18 cellular contexts compared by ENCODE assay signal in genomic region chr9:93298498-93299417, GRCh38.
DNase-seq lines count a peak whose midpoint lies in the region; TF ChIP-seq lines count a peak whose summit lies in the region.
"Had no signal": no experiment of that assay in that cellular context is flagged by ENCODE, and none has a peak within 500 bp of the region (broad histone marks: within the 10 kb centered on the region; RNA-seq: fewer than 3 reads in every experiment).

No MANE protein-coding gene starts in this region.

- H3K27ac ChIP-seq in BLaER1 (peak overlapping the region; percentile 18), duodenal mucosa (ENCODE audit: low read depth, low read length) (no peak overlapping the region), neutrophil (peak overlapping the region; percentile 86), Karpas-422 (ENCODE audit: low read length) (no peak overlapping the region)
- H3K27ac ChIP-seq: left lung had no signal

- H2AFZ ChIP-seq in Karpas-422 (ENCODE audit: low read length), result no peak overlapping the region

- no peaks in the 10 kb centered on the region for H3K9me2 ChIP-seq in Karpas-422 (replicated peaks; ENCODE audit: insufficient read depth, low read length)

- H3K4me3 ChIP-seq in BLaER1 (no peak overlapping the region), duodenal mucosa (ENCODE audit: low read depth in 1 of 2, low read length in 2 of 2) (peak overlapping the region in 1 of 2 donors; percentile 11), neutrophil (ENCODE audit: low read depth in 1 of 2, low read length in 1 of 2) (no peak overlapping the region), Karpas-422 (ENCODE audit: low read length) (no peak overlapping the region)
- H3K4me3 ChIP-seq: left lung, prostate gland had no signal

- in situ Hi-C loops in GM13976 (cut with MboI; ENCODE audit: low sequenced_read_pairs, unreplicated experiment), result no loop called here

- H4K20me1 ChIP-seq in BLaER1 (no peaks in the 10 kb centered on the region), Karpas-422 (ENCODE audit: insufficient read depth, low read depth, low read length) (no peaks in the 10 kb centered on the region)

- H3K9me3 ChIP-seq in BLaER1 (no peaks in the 10 kb centered on the region), duodenal mucosa (ENCODE audit: control insufficient read depth in 1 of 2, low read length in 2 of 2) (no peaks in the 10 kb centered on the region), neutrophil (no peaks in the 10 kb centered on the region), Karpas-422 (ENCODE audit: low read length) (no peaks in the 10 kb centered on the region)
- H3K9me3 ChIP-seq: BE2C, left lung, prostate gland had no signal

- TF ChIP-seq CTCF in GM13976 (IDR thresholded peaks at IDR 0.05; ENCODE audit: borderline replicate concordance, control extremely low read depth, extremely low read depth, insufficient read depth, missing control alignments) (no peak), neutrophil (IDR thresholded peaks at IDR 0.05) (no peak)

- DNase-seq in GM13976 (ENCODE audit: low spot score), result peak; percentile 23
- no peak for DNase-seq in stimulated activated naive CD4-positive, alpha-beta T cell treated with Interleukin-2 at 50 U/mL for 16 hours (lab: John Stamatoyannopoulos, UW)
- DNase-seq in NCI-H1930 (lab: John Stamatoyannopoulos, UW), result no peak
- DNase-seq in Karpas-422, result no peak
- DNase-seq in activated CD4-positive, alpha-beta T cell treated with anti-CD3 and anti-CD28 coated beads for 1 hour, result no peak
- DNase-seq: activated gamma-delta T cell treated with Interleukin-2 at 50 U/mL for 16 hours, aorta, BE2C, dermis blood vessel endothelial cell, DMS79, left lung, naive B cell, NCI-H1436 treated with DMSO at 0.1 percent for 48 hours, OCI-M1 had no signal

- no peaks in the 10 kb centered on the region for H3K79me2 ChIP-seq in Karpas-422 (ENCODE audit: low read length)

- no peaks in the 10 kb centered on the region for H3K27me3 ChIP-seq in BLaER1
- no peaks in the 10 kb centered on the region for H3K27me3 ChIP-seq in duodenal mucosa (ENCODE audit: control insufficient read depth in 1 of 2, insufficient read depth in 2 of 2, low read length in 2 of 2)
- no peaks in the 10 kb centered on the region for H3K27me3 ChIP-seq in neutrophil
- no peaks in the 10 kb centered on the region for H3K27me3 ChIP-seq in Karpas-422 (ENCODE audit: low read length)
- H3K27me3 ChIP-seq: BE2C had no signal

- H3K4me2 ChIP-seq in BLaER1 (peak overlapping the region; percentile 63), Karpas-422 (ENCODE audit: low read depth, low read length, poor library complexity, severe bottlenecking) (no peak overlapping the region)

- H3K36me3 ChIP-seq in BLaER1 (no peaks in the 10 kb centered on the region), duodenal mucosa (ENCODE audit: control insufficient read depth in 1 of 2, insufficient read depth in 2 of 2, low read length in 2 of 2) (peaks cover 0 to 2% of the 10 kb centered on the region in 2 donors), neutrophil (no peaks in the 10 kb centered on the region), Karpas-422 (ENCODE audit: insufficient read depth, low read length) (no peaks in the 10 kb centered on the region)
- H3K36me3 ChIP-seq: BE2C, left lung, prostate gland had no signal

- no peak overlapping the region for H3K9ac ChIP-seq in BLaER1
- peak overlapping the region; percentile 30 to 34 for H3K9ac ChIP-seq in duodenal mucosa (ENCODE audit: low read depth in 1 of 2, low read length in 2 of 2)
- no peak overlapping the region for H3K9ac ChIP-seq in Karpas-422 (ENCODE audit: low read length)

- H3K4me1 ChIP-seq in BLaER1 (peaks cover 57% of the 10 kb centered on the region), duodenal mucosa (ENCODE audit: control insufficient read depth in 1 of 2, insufficient read depth in 2 of 2, low read length in 2 of 2) (peaks cover 54 to 56% of the 10 kb centered on the region in 2 donors), neutrophil (ENCODE audit: control insufficient read depth in 1 of 2, insufficient read depth in 1 of 2, low read depth in 1 of 2, low read length in 1 of 2) (peaks cover 64 to 80% of the 10 kb centered on the region in 2 experiments), Karpas-422 (ENCODE audit: low read length) (peaks cover 8% of the 10 kb centered on the region)
- H3K4me1 ChIP-seq: BE2C, prostate gland had no signal

Comparison
In these comparisons a context has a peak if more than half of its experiments do, and no peak if none do; other contexts are left out.
1. H3K27ac ChIP-seq: peak in BLaER1 (single experiment) and neutrophil (single experiment); none in duodenal mucosa (single experiment) and Karpas-422 (single experiment).
2. H3K9ac ChIP-seq: peak in duodenal mucosa (2 of 2); none in BLaER1 (single experiment) and Karpas-422 (single experiment).